1 cellular context compared by ENCODE assay signal in the genomic region with DNA sequence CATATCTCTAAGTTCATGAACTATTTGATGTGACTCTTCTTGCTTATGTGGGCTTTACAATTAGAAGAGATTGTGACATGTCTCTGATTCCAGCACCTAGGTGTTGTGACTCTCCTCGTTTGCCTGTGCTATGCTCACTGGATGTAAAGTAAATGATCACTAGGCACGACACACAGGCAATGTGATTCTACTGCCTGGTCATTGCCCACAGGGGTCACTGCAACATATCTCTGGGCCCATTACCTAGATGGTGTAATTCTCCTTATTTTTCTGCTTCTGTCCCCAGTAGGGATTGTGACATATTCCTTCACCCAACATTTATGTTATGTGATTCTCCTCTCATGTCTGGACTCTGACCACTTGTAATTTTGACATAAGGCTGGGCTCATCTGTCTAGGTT.
TF ChIP-seq lines count a peak whose summit lies in the region.

No MANE protein-coding gene starts in this region.

TF ChIP-seq in GM23338, 12 proteins besides CTCF, POLR2A, EP300 and RAD21 (continued from another document):
- TF ChIP-seq CREB1 (CRISPR knock-in tag; IDR thresholded peaks at IDR 0.05; ENCODE audit: low read depth), result no peak
- TF ChIP-seq, protein P1, sequence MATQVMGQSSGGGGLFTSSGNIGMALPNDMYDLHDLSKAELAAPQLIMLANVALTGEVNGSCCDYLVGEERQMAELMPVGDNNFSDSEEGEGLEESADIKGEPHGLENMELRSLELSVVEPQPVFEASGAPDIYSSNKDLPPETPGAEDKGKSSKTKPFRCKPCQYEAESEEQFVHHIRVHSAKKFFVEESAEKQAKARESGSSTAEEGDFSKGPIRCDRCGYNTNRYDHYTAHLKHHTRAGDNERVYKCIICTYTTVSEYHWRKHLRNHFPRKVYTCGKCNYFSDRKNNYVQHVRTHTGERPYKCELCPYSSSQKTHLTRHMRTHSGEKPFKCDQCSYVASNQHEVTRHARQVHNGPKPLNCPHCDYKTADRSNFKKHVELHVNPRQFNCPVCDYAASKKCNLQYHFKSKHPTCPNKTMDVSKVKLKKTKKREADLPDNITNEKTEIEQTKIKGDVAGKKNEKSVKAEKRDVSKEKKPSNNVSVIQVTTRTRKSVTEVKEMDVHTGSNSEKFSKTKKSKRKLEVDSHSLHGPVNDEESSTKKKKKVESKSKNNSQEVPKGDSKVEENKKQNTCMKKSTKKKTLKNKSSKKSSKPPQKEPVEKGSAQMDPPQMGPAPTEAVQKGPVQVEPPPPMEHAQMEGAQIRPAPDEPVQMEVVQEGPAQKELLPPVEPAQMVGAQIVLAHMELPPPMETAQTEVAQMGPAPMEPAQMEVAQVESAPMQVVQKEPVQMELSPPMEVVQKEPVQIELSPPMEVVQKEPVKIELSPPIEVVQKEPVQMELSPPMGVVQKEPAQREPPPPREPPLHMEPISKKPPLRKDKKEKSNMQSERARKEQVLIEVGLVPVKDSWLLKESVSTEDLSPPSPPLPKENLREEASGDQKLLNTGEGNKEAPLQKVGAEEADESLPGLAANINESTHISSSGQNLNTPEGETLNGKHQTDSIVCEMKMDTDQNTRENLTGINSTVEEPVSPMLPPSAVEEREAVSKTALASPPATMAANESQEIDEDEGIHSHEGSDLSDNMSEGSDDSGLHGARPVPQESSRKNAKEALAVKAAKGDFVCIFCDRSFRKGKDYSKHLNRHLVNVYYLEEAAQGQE (IDR thresholded peaks at IDR 0.05; ENCODE audit: unreplicated experiment), result no peak
- TF ChIP-seq, protein P2, sequence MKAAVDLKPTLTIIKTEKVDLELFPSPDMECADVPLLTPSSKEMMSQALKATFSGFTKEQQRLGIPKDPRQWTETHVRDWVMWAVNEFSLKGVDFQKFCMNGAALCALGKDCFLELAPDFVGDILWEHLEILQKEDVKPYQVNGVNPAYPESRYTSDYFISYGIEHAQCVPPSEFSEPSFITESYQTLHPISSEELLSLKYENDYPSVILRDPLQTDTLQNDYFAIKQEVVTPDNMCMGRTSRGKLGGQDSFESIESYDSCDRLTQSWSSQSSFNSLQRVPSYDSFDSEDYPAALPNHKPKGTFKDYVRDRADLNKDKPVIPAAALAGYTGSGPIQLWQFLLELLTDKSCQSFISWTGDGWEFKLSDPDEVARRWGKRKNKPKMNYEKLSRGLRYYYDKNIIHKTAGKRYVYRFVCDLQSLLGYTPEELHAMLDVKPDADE (IDR thresholded peaks at IDR 0.05), result no peak
